ENCODE assay signal across 8 cellular contexts in the genomic region with DNA sequence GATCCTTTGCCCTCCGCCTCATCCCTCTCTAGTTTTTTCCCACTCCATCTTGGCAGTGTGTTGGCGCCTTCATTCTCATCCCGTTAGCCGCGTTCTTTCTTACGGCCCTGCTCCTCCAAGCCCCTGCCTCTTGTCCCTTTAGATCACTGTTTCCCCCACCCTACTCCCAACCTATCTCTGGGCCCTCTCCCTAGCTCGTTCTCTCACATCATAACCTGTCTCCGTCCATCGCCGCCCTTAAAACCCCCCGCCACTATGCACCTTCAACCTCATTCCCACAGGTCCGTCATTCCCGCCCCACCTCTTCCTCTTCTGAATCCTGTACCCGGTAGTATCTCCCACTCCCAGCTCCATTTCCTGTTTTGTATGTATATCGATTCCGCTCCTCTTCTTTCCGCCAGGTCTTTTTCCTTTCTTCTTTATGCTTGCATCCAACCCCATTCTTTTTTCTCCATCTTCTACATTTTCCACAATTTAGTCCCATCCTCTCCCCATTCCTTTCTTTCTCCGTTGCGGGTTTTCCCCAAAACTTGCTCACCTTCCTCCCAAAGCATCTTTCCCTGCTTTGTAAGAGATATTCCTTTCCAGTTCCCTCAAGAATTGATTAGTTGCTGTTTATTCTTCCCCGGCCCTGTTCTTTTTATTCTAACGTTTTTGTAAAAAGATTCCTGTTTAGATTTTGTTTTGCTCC. TPM values are rescaled to one million over a fixed set of nuclear protein-coding genes. Genes with fewer than 3 reads are reported as not detected.
A peak's percentile ranks its signal among the peaks of the same experiment; 100 is the strongest.
DNase-seq lines count a peak whose midpoint lies in the region; ATAC-seq and TF ChIP-seq lines count a peak whose summit lies in the region.

No MANE protein-coding gene starts in this region.

- H3K4me2 ChIP-seq in SU-DHL-6 (ENCODE audit: low read depth, low read length, poor library complexity, severe bottlenecking), result peak overlapping the region; percentile 83

- H3K27ac Mint-ChIP-seq in CD8-positive, alpha-beta T cell, result no peak overlapping the region

- POLR2A ChIA-PET in CD8-positive, alpha-beta T cell (lab: Charles Lee), result interaction anchor here (1.8 to 3.0 kb wide), 2 partner anchors 30 to 135 kb away, joined by 5 to 14 read pairs; a partner anchor contains a TSS

- peaks cover 16% of the 10 kb centered on the region; the same call in 1 of the 2 replicates for H3F3A ChIP-seq in SU-DHL-6 (ENCODE audit: insufficient read depth)

- no peaks in the 10 kb centered on the region for H3K9me3 Mint-ChIP-seq in CD8-positive, alpha-beta T cell

- no peaks in the 10 kb centered on the region for H3K9me3 ChIP-seq in CD8-positive, alpha-beta T cell (ENCODE audit: low read length)
- no peaks in the 10 kb centered on the region for H3K9me3 ChIP-seq in SU-DHL-6 (ENCODE audit: insufficient read depth, low read length)
- H3K9me3 ChIP-seq in heart right ventricle, result no peaks in the 10 kb centered on the region

- ATAC-seq in CD8-positive, alpha-beta T cell, result no peak
- ATAC-seq in heart right ventricle, result peak in 5 of 8 donors; percentile 5 to 32 (median 10)
- ATAC-seq in HG03135 (IDR thresholded peaks at IDR 0.05; ENCODE audit: unreplicated experiment), result no peak
- no peak for ATAC-seq in GM21529 (IDR thresholded peaks at IDR 0.05; ENCODE audit: unreplicated experiment)
- ATAC-seq in HG03378 (IDR thresholded peaks at IDR 0.05; ENCODE audit: unreplicated experiment), result no peak

- H3K4me1 ChIP-seq in CD8-positive, alpha-beta T cell (ENCODE audit: insufficient read depth, low read length), result peaks cover 19% of the 10 kb centered on the region
- H3K4me1 ChIP-seq in heart right ventricle, result peaks cover 0 to 59% (median 23%) of the 10 kb centered on the region in 9 donors

- H3K4me1 Mint-ChIP-seq in CD8-positive, alpha-beta T cell (ENCODE audit: low read depth), result peaks cover 19% of the 10 kb centered on the region

- H3K36me3 ChIP-seq in CD8-positive, alpha-beta T cell (ENCODE audit: insufficient read depth, low read length), result no peaks in the 10 kb centered on the region
- no peaks in the 10 kb centered on the region for H3K36me3 ChIP-seq in SU-DHL-6 (ENCODE audit: low read length)
- H3K36me3 ChIP-seq in heart right ventricle, result peaks cover 0 to 11% (median 0%) of the 10 kb centered on the region in 9 donors

- TF ChIP-seq CTCF in CD8-positive, alpha-beta T cell (IDR thresholded peaks at IDR 0.05), result no peak
- TF ChIP-seq CTCF in LNCaP clone FGC (IDR thresholded peaks at IDR 0.05; ENCODE audit: control insufficient read depth, extremely low read depth, insufficient read depth), result no peak
- no peak for TF ChIP-seq CTCF in SU-DHL-6 (IDR thresholded peaks at IDR 0.05; ENCODE audit: insufficient read depth, low read length, poor library complexity, severe bottlenecking)
- TF ChIP-seq CTCF in heart right ventricle (IDR thresholded peaks at IDR 0.05), result no peak
- TF ChIP-seq CTCF in retinal pigment epithelial cell (conservative IDR thresholded peaks at IDR 0.05; ENCODE audit: low read depth, low read length), result no peak

- 3 to 6% methylated on average over 21 of the region's 21 CpGs for WGBS in heart right ventricle, 2 donors

- no peaks in the 10 kb centered on the region for H3K9me2 ChIP-seq in SU-DHL-6 (replicated peaks; ENCODE audit: insufficient read depth, low read length)

- H3K27me3 ChIP-seq in CD8-positive, alpha-beta T cell (ENCODE audit: insufficient read depth, low read length), result no peaks in the 10 kb centered on the region
- H3K27me3 ChIP-seq in SU-DHL-6 (ENCODE audit: low read length) (no peaks in the 10 kb centered on the region), heart right ventricle (no peaks in the 10 kb centered on the region)

- H3K27ac ChIP-seq in CD8-positive, alpha-beta T cell (ENCODE audit: low read depth, low read length), result peak overlapping the region; percentile 87
- H3K27ac ChIP-seq in SU-DHL-6 (ENCODE audit: low read depth, low read length) (no peak overlapping the region), heart right ventricle (peak overlapping the region in 8 of 10 donors; percentile 56 to 94 (median 88))

- H3K27me3 Mint-ChIP-seq in CD8-positive, alpha-beta T cell (ENCODE audit: low read depth), result no peaks in the 10 kb centered on the region

- CTCF ChIA-PET in CD8-positive, alpha-beta T cell (lab: Charles Lee), result interaction anchor here (1.3 to 3.3 kb wide), 6 partner anchors 20 to 231 kb away, joined by 4 to 33 read pairs (median 6); a partner anchor contains a TSS

- H2AFZ ChIP-seq in SU-DHL-6 (ENCODE audit: low read depth, low read length, severe bottlenecking), result peak overlapping the region; percentile 84

- H3K36me3 Mint-ChIP-seq in CD8-positive, alpha-beta T cell, result no peaks in the 10 kb centered on the region

- no peaks in the 10 kb centered on the region for H4K20me1 ChIP-seq in SU-DHL-6 (ENCODE audit: low read depth, low read length)

- H3K4me3 ChIP-seq in CD8-positive, alpha-beta T cell (ENCODE audit: low read depth, low read length), result peak overlapping the region; percentile 81
- peak overlapping the region; percentile 79 for H3K4me3 ChIP-seq in LNCaP clone FGC (ENCODE audit: low read depth, low read length)
- peak overlapping the region; percentile 65 for H3K4me3 ChIP-seq in SU-DHL-6 (ENCODE audit: insufficient read depth, low read length, poor library complexity, severe bottlenecking)
- H3K4me3 ChIP-seq in heart right ventricle, result peak overlapping the region; percentile 60 to 91 (median 80)
- peak overlapping the region; percentile 95 for H3K4me3 ChIP-seq in retinal pigment epithelial cell (ENCODE audit: low read length)

- peak overlapping the region; percentile 72 for H3K9ac ChIP-seq in SU-DHL-6 (ENCODE audit: low read length)

- intact Hi-C loops in CD8-positive, alpha-beta T cell (cut with DNase I, micrococcal nuclease), result loop anchor here (1.0 to 2.0 kb wide), 9 partner anchors 31 to 1124 kb away; a partner anchor contains a TSS
- intact Hi-C loops in heart right ventricle (cut with DNase I), result loop anchor here in 6 of 10 donors (2.0 to 5.0 kb wide), 4 partner anchors 76 to 86 kb away; no protein-coding TSS in a partner anchor

- DNase-seq in CD8-positive, alpha-beta T cell, result no peak
- DNase-seq in LNCaP clone FGC (ENCODE audit: low read depth) (no peak), heart right ventricle (no peak), retinal pigment epithelial cell (ENCODE audit: low read depth) (no peak)

- H3K4me3 Mint-ChIP-seq in CD8-positive, alpha-beta T cell, result no peak overlapping the region

- H3K79me2 ChIP-seq in SU-DHL-6 (ENCODE audit: insufficient read depth, low read length), result no peaks in the 10 kb centered on the region

RNA-seq across cellular contexts. Expression of a gene that starts 0.7 kb away (rescaled TPM):
- total RNA-seq in CD8-positive, alpha-beta T cell, result 1 to 10 TPM; 5.1 to 6.9 TPM
- 1 to 10 TPM; 3.3 to 7.6 (median 5.8) TPM for total RNA-seq in heart right ventricle
- polyA plus RNA-seq in heart right ventricle, result 10 to 100 TPM in 1 of 2 donors, 1 to 10 TPM in 1; 3.9 to 14.3 TPM

RNA-seq across cellular contexts. Expression of a gene that starts 58.9 kb away (rescaled TPM):
- 1 to 10 TPM; 1.8 to 2.2 TPM for total RNA-seq in CD8-positive, alpha-beta T cell
- total RNA-seq in heart right ventricle, result 1 to 10 TPM; 1.5 to 6.3 (median 3.0) TPM
- polyA plus RNA-seq in heart right ventricle, result 1 to 10 TPM; 1.0 to 2.4 TPM

Comparison
In these comparisons a context has a peak if more than half of its experiments do, and no peak if none do; other contexts are left out.
1. ATAC-seq: peak in heart right ventricle (5 of 8); none in CD8-positive, alpha-beta T cell (single experiment), HG03135 (single experiment), GM21529 (single experiment) and HG03378 (single experiment).
2. Peak in every context shown above with its lines, with median percentiles within 50 percentile points of each other: H3K4me3 ChIP-seq.